12 cellular contexts compared by ENCODE assay signal in the genomic region with DNA sequence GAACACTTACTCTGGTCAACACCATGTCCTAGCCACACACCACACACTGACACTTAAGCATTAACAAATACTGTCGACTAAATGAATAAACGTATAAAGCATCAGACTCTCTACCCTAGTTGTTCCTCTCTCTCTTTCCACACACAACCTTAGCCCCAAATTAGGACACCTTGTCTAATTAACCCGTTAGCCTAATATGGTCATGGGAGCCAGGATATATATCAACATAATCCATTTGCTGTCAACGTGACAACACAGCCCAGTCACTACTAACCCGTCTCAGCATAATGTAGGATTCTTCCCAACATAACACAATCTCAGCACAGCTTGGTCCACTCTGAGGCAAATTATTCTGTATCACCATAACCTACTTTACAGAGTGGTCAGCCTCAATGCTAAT. TPM values are rescaled to one million over a fixed set of nuclear protein-coding genes. Genes with fewer than 3 reads are reported as not detected.
DNase-seq lines count a peak whose midpoint lies in the region; ATAC-seq and TF ChIP-seq lines count a peak whose summit lies in the region.
"Had no signal": no experiment of that assay in that cellular context is flagged by ENCODE, and none has a peak within 500 bp of the region (broad histone marks: within the 10 kb centered on the region; RNA-seq: fewer than 3 reads in every experiment).

No MANE protein-coding gene starts in this region.

- peaks cover 10 to 62% (median 50%) of the 10 kb centered on the region in 6 donors for H3K4me1 ChIP-seq in spleen

- no peak for DNase-seq in activated naive CD4-positive, alpha-beta T cell treated with anti-CD3 and anti-CD28 coated beads for 36 hours
- no peak for DNase-seq in activated naive CD4-positive, alpha-beta T cell treated with Interleukin-2 at 50 U/mL for 16 hours
- no peak for DNase-seq in activated CD4-positive, alpha-beta memory T cell treated with anti-CD3 and anti-CD28 coated beads for 36 hours
- DNase-seq in foreskin fibroblast, result no peak
- no peak for DNase-seq in brain microvascular endothelial cell
- DNase-seq in spleen, result no peak
- DNase-seq: body of pancreas, head of caudate nucleus, naive B cell, NCI-H1092 had no signal

- H3K4me3 Mint-ChIP-seq in activated naive CD4-positive, alpha-beta T cell treated with anti-CD3 and anti-CD28 coated beads for 36 hours, result peak overlapping the region; percentile 4
- peak overlapping the region; percentile 97 for H3K4me3 Mint-ChIP-seq in activated CD4-positive, alpha-beta memory T cell treated with anti-CD3 and anti-CD28 coated beads for 36 hours
- peak overlapping the region; percentile 96 for H3K4me3 Mint-ChIP-seq in stimulated activated memory B cell treated with anti-CD40 and anti-IgM and Interleukin-4, amounts not matched to agents 10 μg/mL and 1 μg/mL and 100 μg/mL, for 72 hours

- intact Hi-C loops in activated naive CD4-positive, alpha-beta T cell treated with anti-CD3 and anti-CD28 coated beads for 36 hours (cut with micrococcal nuclease), result no loop called here
- intact Hi-C loops in activated CD4-positive, alpha-beta memory T cell treated with anti-CD3 and anti-CD28 coated beads for 36 hours (cut with micrococcal nuclease), result no loop called here
- intact Hi-C loops in spleen (cut with DNase I; ENCODE audit: low total_unique reads), result no loop called here

- TF ChIP-seq CTCF in foreskin fibroblast (IDR thresholded peaks at IDR 0.05; ENCODE audit: low read depth, low read length) (no peak), brain microvascular endothelial cell (IDR thresholded peaks at IDR 0.05; ENCODE audit: low read depth, low read length, missing control alignments) (no peak), spleen (IDR thresholded peaks at IDR 0.05 in 8 of 11, conservative IDR thresholded peaks at IDR 0.05 in 3 of 11) (no peak)

- H3K9me3 Mint-ChIP-seq in activated naive CD4-positive, alpha-beta T cell treated with anti-CD3 and anti-CD28 coated beads for 36 hours, result no peaks in the 10 kb centered on the region
- no peaks in the 10 kb centered on the region for H3K9me3 Mint-ChIP-seq in activated CD4-positive, alpha-beta memory T cell treated with anti-CD3 and anti-CD28 coated beads for 36 hours
- no peaks in the 10 kb centered on the region for H3K9me3 Mint-ChIP-seq in stimulated activated memory B cell treated with anti-CD40 and anti-IgM and Interleukin-4, amounts not matched to agents 10 μg/mL and 1 μg/mL and 100 μg/mL, for 72 hours
- H3K9me3 Mint-ChIP-seq: naive B cell had no signal

- H3K4me3 ChIP-seq in foreskin fibroblast (ENCODE audit: low read depth in 1 of 2, low read length in 2 of 2), result peak overlapping the region; percentile 68 to 71
- H3K4me3 ChIP-seq in brain microvascular endothelial cell (ENCODE audit: low read depth, low read length), result no peak overlapping the region
- H3K4me3 ChIP-seq in spleen, result peak overlapping the region in 1 of 8 donors; percentile 85
- H3K4me3 ChIP-seq: body of pancreas had no signal

- CTCF ChIA-PET in activated naive CD4-positive, alpha-beta T cell treated with anti-CD3 and anti-CD28 coated beads for 36 hours (lab: Charles Lee), result interaction anchor here (0.7 to 2.6 kb wide), 2 partner anchors 11 to 65 kb away, joined by 5 to 15 read pairs; a partner anchor contains a TSS
- CTCF ChIA-PET in activated CD4-positive, alpha-beta memory T cell treated with anti-CD3 and anti-CD28 coated beads for 36 hours (lab: Charles Lee), result interaction anchor here (0.7 to 3.0 kb wide), 2 partner anchors 11 to 65 kb away, joined by 4 to 15 read pairs; no protein-coding TSS in a partner anchor

- H3K27me3 ChIP-seq in brain microvascular endothelial cell (replicated peaks), result no peaks in the 10 kb centered on the region
- H3K27me3 ChIP-seq in spleen (replicated peaks in 1 of 7), result no peaks in the 10 kb centered on the region
- H3K27me3 ChIP-seq: body of pancreas had no signal

- no peak for ATAC-seq in stimulated activated memory B cell treated with anti-CD40 and anti-IgM and Interleukin-4, amounts not matched to agents 10 μg/mL and 1 μg/mL and 100 μg/mL, for 72 hours
- ATAC-seq in HG02938 (IDR thresholded peaks at IDR 0.05; ENCODE audit: unreplicated experiment), result no peak
- ATAC-seq: body of pancreas had no signal

- H3K4me1 Mint-ChIP-seq in activated naive CD4-positive, alpha-beta T cell treated with anti-CD3 and anti-CD28 coated beads for 36 hours (ENCODE audit: low read depth), result peaks cover 57% of the 10 kb centered on the region
- peaks cover 52% of the 10 kb centered on the region for H3K4me1 Mint-ChIP-seq in activated CD4-positive, alpha-beta memory T cell treated with anti-CD3 and anti-CD28 coated beads for 36 hours (ENCODE audit: low read depth)
- H3K4me1 Mint-ChIP-seq in stimulated activated memory B cell treated with anti-CD40 and anti-IgM and Interleukin-4, amounts not matched to agents 10 μg/mL and 1 μg/mL and 100 μg/mL, for 72 hours, result peaks cover 60% of the 10 kb centered on the region

- H3K9me3 ChIP-seq in spleen, result no peaks in the 10 kb centered on the region
- H3K9me3 ChIP-seq: body of pancreas had no signal

- H3K27me3 Mint-ChIP-seq in activated naive CD4-positive, alpha-beta T cell treated with anti-CD3 and anti-CD28 coated beads for 36 hours (ENCODE audit: low read depth), result no peaks in the 10 kb centered on the region
- peaks cover 2% of the 10 kb centered on the region for H3K27me3 Mint-ChIP-seq in activated CD4-positive, alpha-beta memory T cell treated with anti-CD3 and anti-CD28 coated beads for 36 hours
- no peaks in the 10 kb centered on the region for H3K27me3 Mint-ChIP-seq in stimulated activated memory B cell treated with anti-CD40 and anti-IgM and Interleukin-4, amounts not matched to agents 10 μg/mL and 1 μg/mL and 100 μg/mL, for 72 hours
- H3K27me3 Mint-ChIP-seq: naive B cell had no signal

- POLR2A ChIA-PET in activated CD4-positive, alpha-beta memory T cell treated with anti-CD3 and anti-CD28 coated beads for 36 hours (lab: Charles Lee), result interaction anchor here (0.8 to 5.8 kb wide), 2 partner anchors 11 to 196 kb away, joined by 3 to 33 read pairs; a partner anchor contains a TSS

- WGBS in spleen, 5 donors, result 81 to 89% (median 83%) methylated on average over 5 of the region's 5 CpGs

- in situ Hi-C loops in brain microvascular endothelial cell (cut with HindIII; ENCODE audit: low pct_ligation_motif_present, low sequenced_read_pairs), result no loop called here

- H3K36me3 Mint-ChIP-seq in activated naive CD4-positive, alpha-beta T cell treated with anti-CD3 and anti-CD28 coated beads for 36 hours (ENCODE audit: low read depth), result peaks cover 25% of the 10 kb centered on the region
- H3K36me3 Mint-ChIP-seq in activated CD4-positive, alpha-beta memory T cell treated with anti-CD3 and anti-CD28 coated beads for 36 hours, result peaks cover 38% of the 10 kb centered on the region
- peaks cover 53% of the 10 kb centered on the region for H3K36me3 Mint-ChIP-seq in stimulated activated memory B cell treated with anti-CD40 and anti-IgM and Interleukin-4, amounts not matched to agents 10 μg/mL and 1 μg/mL and 100 μg/mL, for 72 hours

- no peak for TF ChIP-seq POLR2A in spleen (IDR thresholded peaks at IDR 0.05)

- no peak overlapping the region for H3K27ac Mint-ChIP-seq in activated naive CD4-positive, alpha-beta T cell treated with anti-CD3 and anti-CD28 coated beads for 36 hours
- H3K27ac Mint-ChIP-seq in activated CD4-positive, alpha-beta memory T cell treated with anti-CD3 and anti-CD28 coated beads for 36 hours, result no peak overlapping the region
- no peak overlapping the region for H3K27ac Mint-ChIP-seq in stimulated activated memory B cell treated with anti-CD40 and anti-IgM and Interleukin-4, amounts not matched to agents 10 μg/mL and 1 μg/mL and 100 μg/mL, for 72 hours

- H3K36me3 ChIP-seq in brain microvascular endothelial cell (replicated peaks) (peaks cover 42% of the 10 kb centered on the region), spleen (peaks cover 0 to 60% (median 50%) of the 10 kb centered on the region in 6 donors)

- no peak overlapping the region for H3K27ac ChIP-seq in brain microvascular endothelial cell
- no peak overlapping the region for H3K27ac ChIP-seq in spleen
- H3K27ac ChIP-seq: body of pancreas had no signal

RNA-seq across cellular contexts. Expression of a gene that starts 2.2 kb away (rescaled TPM):
- total RNA-seq in activated naive CD4-positive, alpha-beta T cell treated with anti-CD3 and anti-CD28 coated beads for 36 hours, result 10 to 100 TPM; 26.7 to 29.4 TPM
- 10 to 100 TPM; 44.7 to 48.2 TPM for total RNA-seq in activated CD4-positive, alpha-beta memory T cell treated with anti-CD3 and anti-CD28 coated beads for 36 hours
- total RNA-seq in spleen, result 10 to 100 TPM; 36.9 to 48.0 (median 39.2) TPM
- 10 to 100 TPM in 2 of 3 donors, 1 to 10 TPM in 1; 9.8 to 29.2 (median 11.7) TPM for polyA plus RNA-seq in spleen

RNA-seq across cellular contexts. Expression of a gene that starts 7.1 kb away (rescaled TPM):
- 10 to 100 TPM in 1 of 2 experiments, 1 to 10 TPM in 1; 8.4 to 10.0 TPM for total RNA-seq in activated naive CD4-positive, alpha-beta T cell treated with anti-CD3 and anti-CD28 coated beads for 36 hours
- 10 to 100 TPM; 24.0 to 28.7 TPM for total RNA-seq in activated CD4-positive, alpha-beta memory T cell treated with anti-CD3 and anti-CD28 coated beads for 36 hours
- total RNA-seq in spleen, result 10 to 100 TPM; 33.1 to 47.6 (median 38.8) TPM
- 10 to 100 TPM; 27.4 to 50.4 (median 33.2) TPM for polyA plus RNA-seq in spleen

RNA-seq across cellular contexts. Expression of a gene that starts 10.1 kb away (rescaled TPM):
- 100 to 1,000 TPM; 137 to 152 TPM for total RNA-seq in activated naive CD4-positive, alpha-beta T cell treated with anti-CD3 and anti-CD28 coated beads for 36 hours
- total RNA-seq in activated CD4-positive, alpha-beta memory T cell treated with anti-CD3 and anti-CD28 coated beads for 36 hours, result 100 to 1,000 TPM; 188 to 199 TPM
- 100 to 1,000 TPM; 222 to 519 (median 438) TPM for total RNA-seq in spleen
- polyA plus RNA-seq in spleen, result 100 to 1,000 TPM; 755 to 855 (median 822) TPM

RNA-seq across cellular contexts. Expression of a gene that starts 12.4 kb away (rescaled TPM):
- 100 to 1,000 TPM; 263 to 267 TPM for total RNA-seq in activated naive CD4-positive, alpha-beta T cell treated with anti-CD3 and anti-CD28 coated beads for 36 hours
- total RNA-seq in activated CD4-positive, alpha-beta memory T cell treated with anti-CD3 and anti-CD28 coated beads for 36 hours, result 100 to 1,000 TPM; 332 to 340 TPM
- total RNA-seq in spleen, result 100 to 1,000 TPM; 402 to 903 (median 548) TPM
- polyA plus RNA-seq in spleen, result 100 to 1,000 TPM; 320 to 963 (median 710) TPM

RNA-seq across cellular contexts. Expression of a gene that starts 12.5 kb away (rescaled TPM):
- 10 to 100 TPM; 13.6 to 13.8 TPM for total RNA-seq in activated naive CD4-positive, alpha-beta T cell treated with anti-CD3 and anti-CD28 coated beads for 36 hours
- total RNA-seq in activated CD4-positive, alpha-beta memory T cell treated with anti-CD3 and anti-CD28 coated beads for 36 hours, result 1 to 10 TPM; 7.9 to 8.4 TPM
- total RNA-seq in spleen, result 10 to 100 TPM; 17.0 to 38.5 (median 30.5) TPM
- 10 to 100 TPM in 1 of 3 donors, 1 to 10 TPM in 2; 3.0 to 21.5 (median 4.3) TPM for polyA plus RNA-seq in spleen

Comparison
In these comparisons a context has a peak if more than half of its experiments do, and no peak if none do; other contexts are left out.
1. H3K4me3 Mint-ChIP-seq: peak in every context shown above with its lines; median percentile 97 in activated CD4-positive, alpha-beta memory T cell treated with anti-CD3 and anti-CD28 coated beads for 36 hours; 96 in stimulated activated memory B cell treated with anti-CD40 and anti-IgM and Interleukin-4, amounts not matched to agents 10 μg/mL and 1 μg/mL and 100 μg/mL, for 72 hours; 4 in activated naive CD4-positive, alpha-beta T cell treated with anti-CD3 and anti-CD28 coated beads for 36 hours.